Comparison of ENCODE assay signal across 1 cellular context in the genomic region with DNA sequence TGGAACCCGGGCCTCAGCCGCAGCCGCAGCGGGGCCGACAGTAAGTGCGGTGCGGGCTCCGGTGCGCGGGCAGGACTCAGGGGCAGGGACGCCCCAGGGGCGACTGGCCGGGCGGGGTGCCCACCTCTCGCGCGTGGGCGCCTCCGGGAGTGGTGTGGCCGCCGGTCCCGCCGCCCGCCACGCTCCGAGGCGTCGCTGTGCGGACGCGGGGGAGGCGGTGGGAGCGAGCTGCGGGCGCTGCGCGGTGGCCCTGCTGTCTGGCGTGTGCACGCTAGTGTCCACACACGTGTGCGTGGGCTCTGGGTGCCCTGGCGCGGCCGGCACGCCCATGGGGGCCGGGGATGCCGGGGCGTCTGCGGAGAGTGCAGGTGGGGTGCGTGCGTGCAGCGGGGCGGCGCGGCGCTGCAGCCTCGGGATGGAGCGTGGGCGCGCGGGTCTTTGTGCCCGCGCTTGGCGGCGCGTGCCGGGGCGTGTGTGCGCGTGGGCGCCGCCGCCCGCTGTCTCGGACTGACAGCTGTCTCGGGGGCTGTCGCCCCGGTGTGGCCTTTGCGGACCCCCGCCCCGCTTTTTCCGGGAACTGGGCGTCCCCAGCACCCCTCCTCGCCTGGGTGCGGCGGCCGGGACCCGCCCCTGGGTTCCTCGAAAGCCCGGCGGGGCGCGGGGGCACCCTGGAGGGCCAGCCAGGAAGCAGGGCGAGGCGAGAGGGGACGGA.
TF ChIP-seq lines count a peak whose summit lies in the region.

No MANE protein-coding gene starts in this region.

TF ChIP-seq in HepG2, 621 proteins besides CTCF, POLR2A, EP300 and RAD21:
- TF ChIP-seq EED (CRISPR knock-in tag; IDR thresholded peaks at IDR 0.05) (peak; percentile 35; the same call in 1 of the 2 replicates), BCL6 (CRISPR knock-in tag; IDR thresholded peaks at IDR 0.05) (peak; percentile 93), TMF1 (CRISPR knock-in tag; IDR thresholded peaks at IDR 0.05; ENCODE audit: low read depth) (no peak)
- TF ChIP-seq, protein P1, sequence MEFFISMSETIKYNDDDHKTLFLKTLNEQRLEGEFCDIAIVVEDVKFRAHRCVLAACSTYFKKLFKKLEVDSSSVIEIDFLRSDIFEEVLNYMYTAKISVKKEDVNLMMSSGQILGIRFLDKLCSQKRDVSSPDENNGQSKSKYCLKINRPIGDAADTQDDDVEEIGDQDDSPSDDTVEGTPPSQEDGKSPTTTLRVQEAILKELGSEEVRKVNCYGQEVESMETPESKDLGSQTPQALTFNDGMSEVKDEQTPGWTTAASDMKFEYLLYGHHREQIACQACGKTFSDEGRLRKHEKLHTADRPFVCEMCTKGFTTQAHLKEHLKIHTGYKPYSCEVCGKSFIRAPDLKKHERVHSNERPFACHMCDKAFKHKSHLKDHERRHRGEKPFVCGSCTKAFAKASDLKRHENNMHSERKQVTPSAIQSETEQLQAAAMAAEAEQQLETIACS (CRISPR knock-in tag; IDR thresholded peaks at IDR 0.05) = 0 out of 2 replicates have a peak, but pooled peaks have one; percentile 47
